22 cellular contexts compared by ENCODE assay signal in the genomic region with DNA sequence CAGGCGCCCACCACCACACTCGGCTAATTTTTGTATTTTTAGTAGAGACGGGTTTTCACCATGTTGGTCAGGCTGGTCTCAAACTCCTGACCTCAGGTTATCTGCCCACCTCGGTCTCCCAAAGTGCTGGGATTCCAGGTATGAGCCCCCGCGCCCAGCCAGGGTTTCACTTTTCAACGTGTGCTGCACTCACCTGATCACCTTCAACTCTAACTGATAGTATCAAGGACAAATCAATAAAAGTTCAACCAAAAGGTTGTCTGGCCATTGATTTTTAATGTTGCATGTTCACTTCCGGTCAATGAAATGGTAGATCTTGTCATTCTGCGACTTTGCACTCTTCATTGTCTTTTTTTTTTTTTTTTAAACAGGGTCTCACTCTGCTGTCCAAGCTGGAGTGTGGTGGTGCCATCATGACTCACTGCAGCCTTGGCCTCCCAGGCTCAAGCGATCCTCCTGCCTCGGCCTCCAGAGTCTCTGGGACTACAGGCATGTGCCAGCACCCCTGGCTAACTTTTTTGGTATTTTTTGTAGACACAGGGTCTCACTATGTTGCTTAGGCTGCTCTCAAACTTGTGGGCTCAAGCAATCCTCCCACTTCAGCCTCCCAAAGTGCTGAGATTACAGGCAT.
"Had no signal": no experiment of that assay in that cellular context is flagged by ENCODE, and none has a peak within 500 bp of the region (broad histone marks: within the 10 kb centered on the region; RNA-seq: fewer than 3 reads in every experiment).

No MANE protein-coding gene starts in this region.

- H3K27ac Mint-ChIP-seq: effector memory CD8-positive, alpha-beta T cell; immature natural killer cell; natural killer cell had no signal

- H3K36me3 ChIP-seq: ovary, suprapubic skin, transverse colon, upper lobe of right lung, uterus had no signal

- H3K27ac ChIP-seq: ovary, psoas muscle, suprapubic skin, transverse colon, upper lobe of right lung, uterus had no signal

- H3K36me3 Mint-ChIP-seq: natural killer cell had no signal

- H3K4me1 Mint-ChIP-seq: immature natural killer cell; natural killer cell; stimulated activated naive CD8-positive, alpha-beta T cell treated with anti-CD3 and anti-CD28 coated beads, Interleukin-15, amount 100 ng/mL, for 72 hours had no signal

- ATAC-seq: effector memory CD8-positive, alpha-beta T cell; natural killer cell; psoas muscle; right cardiac atrium; stimulated activated naive CD8-positive, alpha-beta T cell treated with anti-CD3 and anti-CD28 coated beads, Interleukin-15, amount 100 ng/mL, for 72 hours; upper lobe of right lung had no signal

- H3K4me3 ChIP-seq: ovary, psoas muscle, suprapubic skin, transverse colon, upper lobe of right lung, uterus had no signal

- H3K4me1 ChIP-seq: psoas muscle, suprapubic skin, transverse colon, upper lobe of right lung, uterus had no signal

- H3K27me3 ChIP-seq: ovary, suprapubic skin, transverse colon, upper lobe of right lung, uterus had no signal

- DNase-seq: cortex of kidney; effector memory CD8-positive, alpha-beta T cell; erythroblast; hypothalamus; immature natural killer cell; islet precursor cell; kidney glomerular epithelial cell; mammary epithelial cell; natural killer cell; occipital lobe; ovary; psoas muscle; right cardiac atrium; small intestine; stimulated activated CD4-positive, alpha-beta T cell treated with anti-CD3 and anti-CD28 coated beads, Interleukin-15, amount 100 ng/mL, for 24 hours; stimulated activated CD4-positive, alpha-beta T cell treated with anti-CD3 and anti-CD28 coated beads, Interleukin-2, amount 100 ng/mL, for 48 hours; stimulated activated naive CD4-positive, alpha-beta T cell; stimulated activated naive CD8-positive, alpha-beta T cell treated with anti-CD3 and anti-CD28 coated beads, Interleukin-15, amount 100 ng/mL, for 72 hours; transverse colon; upper lobe of right lung; uterus had no signal

- H3K4me3 Mint-ChIP-seq: effector memory CD8-positive, alpha-beta T cell; immature natural killer cell; natural killer cell; stimulated activated naive CD8-positive, alpha-beta T cell treated with anti-CD3 and anti-CD28 coated beads, Interleukin-15, amount 100 ng/mL, for 72 hours had no signal

- H3K9me3 ChIP-seq: ovary, psoas muscle, suprapubic skin, transverse colon, upper lobe of right lung, uterus had no signal

- H3K9me3 Mint-ChIP-seq: effector memory CD8-positive, alpha-beta T cell; immature natural killer cell; natural killer cell; stimulated activated naive CD8-positive, alpha-beta T cell treated with anti-CD3 and anti-CD28 coated beads, Interleukin-15, amount 100 ng/mL, for 72 hours had no signal

- H3K27me3 Mint-ChIP-seq: effector memory CD8-positive, alpha-beta T cell; stimulated activated naive CD8-positive, alpha-beta T cell treated with anti-CD3 and anti-CD28 coated beads, Interleukin-15, amount 100 ng/mL, for 72 hours had no signal
